In the genomic region with DNA sequence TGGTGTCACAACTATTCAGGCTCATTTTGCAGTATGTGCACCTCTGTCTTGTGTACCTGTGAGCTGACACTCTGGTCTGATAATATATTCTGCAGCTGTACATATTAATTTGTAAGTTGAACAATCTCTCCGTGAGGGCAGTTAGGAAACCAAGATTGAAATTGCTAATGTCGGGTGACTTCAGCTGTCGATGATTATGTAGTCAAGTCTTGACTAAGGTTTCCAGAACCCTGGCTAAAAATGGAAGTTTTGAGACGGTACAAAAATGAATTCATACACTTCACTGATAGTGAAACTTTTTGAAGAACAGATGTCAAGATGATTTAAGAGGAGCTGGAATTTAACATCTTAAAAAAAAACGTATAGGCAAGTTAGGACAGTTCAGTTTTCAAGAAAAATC, we compare ENCODE assay signal across 24 cellular contexts.
A peak's percentile ranks its signal among the peaks of the same experiment; 100 is the strongest.
DNase-seq lines count a peak whose midpoint lies in the region; ATAC-seq, FAIRE-seq and TF ChIP-seq lines count a peak whose summit lies in the region.
"Had no signal": no experiment of that assay in that cellular context is flagged by ENCODE, and none has a peak within 500 bp of the region (broad histone marks: within the 10 kb centered on the region; RNA-seq: fewer than 3 reads in every experiment).

No MANE protein-coding gene starts in this region.

- ATAC-seq in psoas muscle (no peak), GM21528 (IDR thresholded peaks at IDR 0.05; ENCODE audit: low FRiP score, unreplicated experiment) (no peak)
- ATAC-seq: A549, GM23338 had no signal

- no peaks in the 10 kb centered on the region for H3K79me2 ChIP-seq in OCI-LY3 (ENCODE audit: low read length)

- 59 to 88% (median 63%) methylated on average over 5 of the region's 5 CpGs for WGBS in psoas muscle, 3 donors

- no peaks in the 10 kb centered on the region for H3K36me3 ChIP-seq in OCI-LY3 (replicated peaks; ENCODE audit: low read depth, low read length)
- no peaks in the 10 kb centered on the region for H3K36me3 ChIP-seq in psoas muscle (ENCODE audit: insufficient read depth in 1 of 2, low read depth in 1 of 2)
- H3K36me3 ChIP-seq in HAP-1 (replicated peaks): no peaks in the 10 kb centered on the region
- H3K36me3 ChIP-seq: BE2C; BLaER1 treated with 17β-estradiol and CSF1 and Interleukin-3, amounts not matched to agents 10 nM and 100 nM had no signal

- H3K9me3 ChIP-seq in OCI-LY3 (ENCODE audit: insufficient read depth, low read length): no peaks in the 10 kb centered on the region
- no peaks in the 10 kb centered on the region for H3K9me3 ChIP-seq in psoas muscle
- H3K9me3 ChIP-seq in HAP-1: no peaks in the 10 kb centered on the region
- H3K9me3 ChIP-seq: BE2C; BLaER1 treated with 17β-estradiol and CSF1 and Interleukin-3, amounts not matched to agents 10 nM and 100 nM had no signal

- peaks cover 5% of the 10 kb centered on the region; the same call in 1 of the 2 replicates for H3K27me3 ChIP-seq in OCI-LY3 (ENCODE audit: low read depth, low read length)
- no peaks in the 10 kb centered on the region for H3K27me3 ChIP-seq in psoas muscle (ENCODE audit: insufficient read depth in 3 of 3, low read length in 2 of 3)
- H3K27me3 ChIP-seq in HAP-1 (ENCODE audit: low read depth): no peaks in the 10 kb centered on the region
- H3K27me3 ChIP-seq: BE2C; BLaER1 treated with 17β-estradiol and CSF1 and Interleukin-3, amounts not matched to agents 10 nM and 100 nM had no signal

- peak; percentile 26 for FAIRE-seq in GM18507 (lab: Jason Lieb, UNC)
- FAIRE-seq: A549, D721Med had no signal

- in situ Hi-C loops in HAP-1 (cut with MboI; ENCODE audit: low sequenced_read_pairs): no loop called here

- H4K20me1 ChIP-seq in OCI-LY3 (ENCODE audit: insufficient read depth, low read length): no peaks in the 10 kb centered on the region
- H4K20me1 ChIP-seq: BLaER1 treated with 17β-estradiol and CSF1 and Interleukin-3, amounts not matched to agents 10 nM and 100 nM had no signal

- H3K27ac ChIP-seq in OCI-LY3 (ENCODE audit: low read length) (peak overlapping the region; percentile 15; the same call in 1 of the 2 replicates), psoas muscle (peak overlapping the region; percentile 80)
- H3K27ac ChIP-seq: A549; BLaER1 treated with 17β-estradiol and CSF1 and Interleukin-3, amounts not matched to agents 10 nM and 100 nM had no signal

- peak overlapping the region; percentile 39 for H3K4me2 ChIP-seq in OCI-LY3 (ENCODE audit: low read length)
- H3K4me2 ChIP-seq: A549; BLaER1 treated with 17β-estradiol and CSF1 and Interleukin-3, amounts not matched to agents 10 nM and 100 nM; GM23338 had no signal

- DNase-seq in GM12865 (ENCODE audit: low read depth) (peak; percentile 56), GM18507 (ENCODE audit: extremely low spot score, insufficient read length, low read depth) (no peak), psoas muscle (no peak), anterior cingulate cortex (lab: John Stamatoyannopoulos, UW) (no peak), HuH-7.5 (ENCODE audit: low spot score) (no peak), HAP-1 (ENCODE audit: low spot score in 2 of 2) (no peak)
- DNase-seq: 8988T; ACHN; AML-193; BE2C; CD4-positive, alpha-beta T cell; CD8-positive, alpha-beta memory T cell; DMS 273 treated with DMSO at 0.1 percent for 48 hours; DMS79; EL; GDM1; H9; HFFc6 had no signal

- H3K4me3 ChIP-seq in GM12865 (ENCODE audit: low read depth, low read length): no peak overlapping the region
- H3K4me3 ChIP-seq in OCI-LY3 (ENCODE audit: low read length): no peak overlapping the region
- H3K4me3 ChIP-seq in psoas muscle: no peak overlapping the region
- no peak overlapping the region for H3K4me3 ChIP-seq in HAP-1
- H3K4me3 ChIP-seq: A549; BLaER1 treated with 17β-estradiol and CSF1 and Interleukin-3, amounts not matched to agents 10 nM and 100 nM; GM23338 had no signal

- peaks cover 48% of the 10 kb centered on the region for H3K4me1 ChIP-seq in OCI-LY3 (ENCODE audit: low read length)
- peaks cover 46% of the 10 kb centered on the region for H3K4me1 ChIP-seq in psoas muscle
- peaks cover 2% of the 10 kb centered on the region; the same call in 1 of the 2 replicates for H3K4me1 ChIP-seq in HAP-1

- H2AFZ ChIP-seq in OCI-LY3 (ENCODE audit: low read depth, low read length): no peak overlapping the region
- H2AFZ ChIP-seq: GM23338 had no signal

- H3K9ac ChIP-seq in OCI-LY3 (ENCODE audit: low read length): no peak overlapping the region
- H3K9ac ChIP-seq: BLaER1 treated with 17β-estradiol and CSF1 and Interleukin-3, amounts not matched to agents 10 nM and 100 nM had no signal

- TF ChIP-seq CTCF in GM12865 (IDR thresholded peaks at IDR 0.05; ENCODE audit: insufficient read depth, low read depth, low read length, missing control alignments): no peak
- no peak for TF ChIP-seq CTCF in OCI-LY3 (IDR thresholded peaks at IDR 0.05; ENCODE audit: low read depth, low read length)
- no peak for TF ChIP-seq CTCF in psoas muscle (IDR thresholded peaks at IDR 0.05)

- intact Hi-C loops in psoas muscle (cut with DNase I): loop anchor here in 1 of 2 donors (5.0 kb wide), 1 partner anchor 242 kb away; no protein-coding TSS in a partner anchor
